Comparison of ENCODE assay signal across 8 cellular contexts in genomic region chr19:18153555-18154134, GRCh38. TPM values are rescaled to one million over a fixed set of nuclear protein-coding genes. Genes with fewer than 3 reads are reported as not detected.
A peak's percentile ranks its signal among the peaks of the same experiment; 100 is the strongest.
DNase-seq lines count a peak whose midpoint lies in the region; ATAC-seq and TF ChIP-seq lines count a peak whose summit lies in the region.

No MANE protein-coding gene starts in this region.

- H3K36me3 ChIP-seq in OCI-LY3 (replicated peaks; ENCODE audit: low read depth, low read length) = peaks cover 24% of the 10 kb centered on the region
- H3K36me3 ChIP-seq in mammary epithelial cell (ENCODE audit: insufficient read depth, low read length) = no peaks in the 10 kb centered on the region
- no peaks in the 10 kb centered on the region for H3K36me3 ChIP-seq in transverse colon

- H2AFZ ChIP-seq in OCI-LY3 (ENCODE audit: low read depth, low read length) = peak overlapping the region; percentile 18; the same call in 1 of the 2 replicates
- H2AFZ ChIP-seq in mammary epithelial cell (ENCODE audit: low read depth, low read length) = peak overlapping the region; percentile 65

- H3K9me3 ChIP-seq in OCI-LY3 (ENCODE audit: insufficient read depth, low read length) (no peaks in the 10 kb centered on the region), mammary epithelial cell (replicated peaks; ENCODE audit: insufficient read depth, low read length) (no peaks in the 10 kb centered on the region), mononuclear cell (ENCODE audit: low read depth, low read length) (no peaks in the 10 kb centered on the region), transverse colon (no peaks in the 10 kb centered on the region)

- intact Hi-C loops in mammary epithelial cell (cut with micrococcal nuclease) (loop anchor here (5.0 kb wide), 1 partner anchor 211 kb away; no protein-coding TSS in a partner anchor), transverse colon (cut with DNase I; ENCODE audit: low total_unique reads) (no loop called here)

- dilution Hi-C loops in mammary epithelial cell (cut with HindIII; ENCODE audit: low sequenced_read_pairs) = no loop called here

- H3K4me1 ChIP-seq in OCI-LY3 (ENCODE audit: low read length) = peaks cover 15% of the 10 kb centered on the region
- peaks cover 49% of the 10 kb centered on the region for H3K4me1 ChIP-seq in mammary epithelial cell (ENCODE audit: insufficient read depth, low read length)
- peaks cover 38% of the 10 kb centered on the region for H3K4me1 ChIP-seq in mononuclear cell (ENCODE audit: insufficient read depth, low read length)
- peaks cover 42 to 51% (median 49%) of the 10 kb centered on the region in 4 donors for H3K4me1 ChIP-seq in transverse colon

- DNase-seq in mammary epithelial cell = no peak
- peak; percentile 48 for DNase-seq in transverse colon
- DNase-seq in hepatic stellate cell (ENCODE audit: low spot score) = no peak
- no peak for DNase-seq in NCI-H1436 (lab: John Stamatoyannopoulos, UW)

- H3K79me2 ChIP-seq in OCI-LY3 (ENCODE audit: low read length) (peaks cover 13% of the 10 kb centered on the region; the same call in 1 of the 2 replicates), mammary epithelial cell (ENCODE audit: insufficient read depth, low read length) (peaks cover 33% of the 10 kb centered on the region)

- H3K4me2 ChIP-seq in OCI-LY3 (ENCODE audit: low read length) = peak overlapping the region; percentile 86
- peak overlapping the region; percentile 83 for H3K4me2 ChIP-seq in mammary epithelial cell (ENCODE audit: insufficient read depth, low read depth, low read length)

- no peaks in the 10 kb centered on the region for H3K27me3 ChIP-seq in OCI-LY3 (ENCODE audit: low read depth, low read length)
- no peaks in the 10 kb centered on the region for H3K27me3 ChIP-seq in mammary epithelial cell (ENCODE audit: insufficient read depth, low read length)
- no peaks in the 10 kb centered on the region for H3K27me3 ChIP-seq in mononuclear cell (ENCODE audit: insufficient read depth, low read length)
- no peaks in the 10 kb centered on the region for H3K27me3 ChIP-seq in transverse colon

- H3K4me3 ChIP-seq in GM12875 (ENCODE audit: low read depth, low read length) (peak overlapping the region; percentile 86), OCI-LY3 (ENCODE audit: low read length) (peak overlapping the region; percentile 79), mammary epithelial cell (replicated peaks in 1 of 3; ENCODE audit: insufficient read depth in 1 of 3, low read depth in 2 of 3, low read length in 3 of 3) (peak overlapping the region; percentile 59 to 79 (median 67)), mononuclear cell (ENCODE audit: low read length) (peak overlapping the region; percentile 53), transverse colon (peak overlapping the region; percentile 59 to 89 (median 86))

- TF ChIP-seq CTCF in GM12875 (IDR thresholded peaks at IDR 0.05; ENCODE audit: borderline replicate concordance, insufficient read depth, low read depth, low read length) = no peak
- TF ChIP-seq CTCF in OCI-LY3 (IDR thresholded peaks at IDR 0.05; ENCODE audit: low read depth, low read length) = no peak
- no peak for TF ChIP-seq CTCF in mammary epithelial cell (conservative IDR thresholded peaks at IDR 0.05 in 1 of 2, IDR thresholded peaks at IDR 0.05 in 1 of 2; ENCODE audit: extremely low read depth in 1 of 2, insufficient read depth in 1 of 2, low read depth in 1 of 2, low read length in 2 of 2)
- TF ChIP-seq CTCF in transverse colon (IDR thresholded peaks at IDR 0.05) = no peak

- BruUV-seq in mammary epithelial cell (replicated peaks; lab: Mats Ljungman, UMichigan) = no TSS peak

- ATAC-seq in HG02798 (IDR thresholded peaks at IDR 0.05; ENCODE audit: poor library complexity, unreplicated experiment) = no peak

- peak overlapping the region; percentile 78 for H3K9ac ChIP-seq in OCI-LY3 (ENCODE audit: low read length)
- H3K9ac ChIP-seq in mammary epithelial cell (ENCODE audit: insufficient read depth, low read length) = peak overlapping the region; percentile 71

- H4K20me1 ChIP-seq in OCI-LY3 (ENCODE audit: insufficient read depth, low read length) = peaks cover 8% of the 10 kb centered on the region; the same call in 1 of the 2 replicates
- H4K20me1 ChIP-seq in mammary epithelial cell (ENCODE audit: insufficient read depth, low read length) = no peaks in the 10 kb centered on the region

- TF ChIP-seq POLR2A in transverse colon (IDR thresholded peaks at IDR 0.05) = no peak

- no peak for TF ChIP-seq EP300 in transverse colon (IDR thresholded peaks at IDR 0.05; ENCODE audit: low read depth)

- H3K27ac ChIP-seq in OCI-LY3 (ENCODE audit: low read length) = peak overlapping the region; percentile 30
- peak overlapping the region; percentile 68 for H3K27ac ChIP-seq in mammary epithelial cell (ENCODE audit: insufficient read depth, low read depth, low read length)
- peak overlapping the region; percentile 94 to 99 (median 97) for H3K27ac ChIP-seq in transverse colon

- CTCF ChIA-PET in mammary epithelial cell (lab: Charles Lee; ENCODE audit: low non-redundant PET) = no interaction called here

- 4% methylated on average over 11 of the region's 38 CpGs for WGBS in mammary epithelial cell (ENCODE audit: low coverage, missing lambda C conversion rate)
- WGBS in transverse colon (ENCODE audit: low coverage in 1 of 2), 2 donors = 2% methylated on average over 31 of the region's 38 CpGs; no CpG with 5 or more reads in 1 of the 2 donors

- in situ Hi-C loops in mammary epithelial cell (cut with MboI; ENCODE audit: low sequenced_read_pairs in 2 of 2) = loop anchor here in 1 of 2 donors (5.0 kb wide), 1 partner anchor 36 kb away; no protein-coding TSS in a partner anchor
- in situ Hi-C loops in transverse colon (cut with MboI; ENCODE audit: low pct_ligation_motif_present in 1 of 4, low pct_unique_long_range_greater_than_20kb in 1 of 4, low sequenced_read_pairs in 3 of 4) = no loop called here

RNA-seq across cellular contexts. Expression of gene PIK3R2, which starts 0.7 kb away (rescaled TPM):
- total RNA-seq in mammary epithelial cell (10 to 100 TPM; 37.2 to 49.7 TPM), mononuclear cell (3.7 TPM), transverse colon (100 to 1,000 TPM in 1 of 4 donors, 10 to 100 TPM in 3; 30.5 to 135 (median 31.2) TPM)
- polyA plus RNA-seq in mammary epithelial cell = 22.5 TPM
- polyA minus RNA-seq in mammary epithelial cell = 13.3 TPM

RNA-seq across cellular contexts. Expression of gene IFI30, which starts 20.0 kb away (rescaled TPM):
- total RNA-seq in mammary epithelial cell (10 to 100 TPM; 36.2 to 64.3 TPM), mononuclear cell (769 TPM), transverse colon (10 to 100 TPM in 3 of 4 donors, 1 to 10 TPM in 1; 10.0 to 50.8 (median 32.8) TPM)
- polyA plus RNA-seq in mammary epithelial cell = 61.3 TPM
- polyA minus RNA-seq in mammary epithelial cell = 45.0 TPM

RNA-seq across cellular contexts. Expression of gene MPV17L2, which starts 39.4 kb away (rescaled TPM):
- 10 to 100 TPM; 16.8 to 22.5 TPM for total RNA-seq in mammary epithelial cell
- 38.2 TPM for polyA plus RNA-seq in mammary epithelial cell
- 43.2 TPM for polyA minus RNA-seq in mammary epithelial cell
- total RNA-seq in mononuclear cell = 4.3 TPM
- 10 to 100 TPM in 3 of 4 donors, 1 to 10 TPM in 1; 1.6 to 22.3 (median 12.6) TPM for total RNA-seq in transverse colon

RNA-seq across cellular contexts. Expression of gene RAB3A, which starts 50.2 kb away (rescaled TPM):
- 1 to 10 TPM in 1 of 2 donors, under 1 TPM in 1; 0.33 to 1.8 TPM for total RNA-seq in mammary epithelial cell
- 1.9 TPM for polyA plus RNA-seq in mammary epithelial cell
- not detected for polyA minus RNA-seq in mammary epithelial cell
- total RNA-seq in mononuclear cell = 3.8 TPM
- 1 to 10 TPM in 3 of 4 donors, not detected in 1; 2.2 to 8.6 (median 3.8) TPM for total RNA-seq in transverse colon

RNA-seq across cellular contexts. Expression of gene MAST3, which starts 56.1 kb away (rescaled TPM):
- 1 to 10 TPM; 3.8 to 7.0 TPM for total RNA-seq in mammary epithelial cell
- polyA plus RNA-seq in mammary epithelial cell = 2.3 TPM
- 8.9 TPM for polyA minus RNA-seq in mammary epithelial cell
- total RNA-seq in mononuclear cell = 6.7 TPM
- 10 to 100 TPM; 27.2 to 53.5 (median 32.7) TPM for total RNA-seq in transverse colon

Comparison
In these comparisons a context has a peak if more than half of its experiments do, and no peak if none do; other contexts are left out.
1. H3K27ac ChIP-seq: peak in every context shown above with its lines; median percentile 97 in transverse colon; 68 in mammary epithelial cell; 30 in OCI-LY3.
2. RNA of gene IFI30, which starts 20.0 kb away (total RNA-seq): 769 TPM in mononuclear cell (single experiment); 36.2 to 64.3 TPM in mammary epithelial cell and 10.0 to 50.8 TPM in transverse colon; every median in the first group is over 10 times any median in the second.
3. Peak in every context shown above with its lines, with median percentiles within 50 percentile points of each other: H3K4me3 ChIP-seq.